ENCODE assay signal across 15 cellular contexts in the genomic region with DNA sequence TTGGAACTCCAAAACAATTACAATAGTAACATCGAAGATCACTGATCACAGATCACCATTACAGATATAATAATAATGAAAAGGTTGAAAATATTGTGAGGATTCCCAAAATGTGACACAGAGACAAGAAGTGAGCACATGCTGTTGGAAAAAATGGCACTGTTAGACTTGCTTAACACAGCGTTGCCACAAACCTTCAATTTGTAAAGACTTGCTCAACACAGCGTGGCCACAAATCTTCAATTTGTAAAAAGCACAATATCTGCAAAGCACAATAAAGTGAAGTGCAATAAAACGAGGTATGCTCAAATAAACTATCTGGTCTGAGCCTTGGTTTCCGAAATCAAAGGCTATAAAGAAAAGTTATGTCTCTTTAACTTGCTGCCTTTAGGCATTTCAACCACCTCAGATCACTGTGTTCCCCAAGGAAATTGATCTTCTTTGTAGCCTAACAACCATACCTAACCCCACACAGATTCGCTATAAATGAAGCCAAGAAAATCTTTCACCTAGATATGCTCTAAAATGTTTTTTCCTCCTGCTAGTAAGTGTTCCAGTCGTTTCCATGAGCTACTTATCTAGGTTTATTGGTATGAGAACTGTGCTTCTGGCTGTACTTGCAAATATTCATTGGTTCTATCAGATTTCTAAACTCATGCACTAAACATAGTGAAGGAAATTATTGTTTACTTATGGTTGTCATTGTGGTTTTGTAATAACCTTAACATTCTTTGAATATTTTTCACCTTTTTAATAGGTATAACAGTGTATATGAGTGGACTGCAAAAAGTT. TPM values are rescaled to one million over a fixed set of nuclear protein-coding genes. Genes with fewer than 3 reads are reported as not detected.
DNase-seq lines count a peak whose midpoint lies in the region; ATAC-seq and TF ChIP-seq lines count a peak whose summit lies in the region.
"Had no signal": no experiment of that assay in that cellular context is flagged by ENCODE, and none has a peak within 500 bp of the region (broad histone marks: within the 10 kb centered on the region; RNA-seq: fewer than 3 reads in every experiment).

No MANE protein-coding gene starts in this region.

- peak overlapping the region; percentile 27 for H3K4me2 ChIP-seq in KMS-11

- H3K36me3 ChIP-seq in breast epithelium (no peaks in the 10 kb centered on the region), KMS-11 (ENCODE audit: insufficient read depth) (no peaks in the 10 kb centered on the region)
- H3K36me3 ChIP-seq: pancreas had no signal

- H3K27me3 Mint-ChIP-seq in activated T-helper 17 cell treated with anti-CD3 and anti-CD28 coated beads, Interleukin-2, amount 50 U/mL, for 72 hours, result no peaks in the 10 kb centered on the region
- no peaks in the 10 kb centered on the region for H3K27me3 Mint-ChIP-seq in stimulated activated memory B cell treated with anti-CD40 and anti-IgM and Interleukin-4, amounts not matched to agents 10 μg/mL and 1 μg/mL and 100 μg/mL, for 72 hours
- H3K27me3 Mint-ChIP-seq: activated CD4-positive, alpha-beta T cell treated with anti-CD3 and anti-CD28 coated beads for 36 hours had no signal

- no peak overlapping the region for H3K9ac ChIP-seq in KMS-11

- TF ChIP-seq CTCF in breast epithelium (IDR thresholded peaks at IDR 0.05), result no peak
- TF ChIP-seq CTCF in KMS-11 (conservative IDR thresholded peaks at IDR 0.05; ENCODE audit: low read depth, low read length), result no peak

- no peak for TF ChIP-seq POLR2A in breast epithelium (IDR thresholded peaks at IDR 0.05)

- intact Hi-C loops in breast epithelium (cut with DNase I; ENCODE audit: low total_unique reads), result no loop called here

- no peaks in the 10 kb centered on the region for H3K36me3 Mint-ChIP-seq in activated T-helper 17 cell treated with anti-CD3 and anti-CD28 coated beads, Interleukin-2, amount 50 U/mL, for 72 hours (ENCODE audit: low read depth)
- no peaks in the 10 kb centered on the region for H3K36me3 Mint-ChIP-seq in stimulated activated memory B cell treated with anti-CD40 and anti-IgM and Interleukin-4, amounts not matched to agents 10 μg/mL and 1 μg/mL and 100 μg/mL, for 72 hours

- peak overlapping the region; percentile 22 for H3K4me3 Mint-ChIP-seq in activated T-helper 17 cell treated with anti-CD3 and anti-CD28 coated beads, Interleukin-2, amount 50 U/mL, for 72 hours
- no peak overlapping the region for H3K4me3 Mint-ChIP-seq in stimulated activated memory B cell treated with anti-CD40 and anti-IgM and Interleukin-4, amounts not matched to agents 10 μg/mL and 1 μg/mL and 100 μg/mL, for 72 hours
- H3K4me3 Mint-ChIP-seq: activated CD4-positive, alpha-beta T cell treated with anti-CD3 and anti-CD28 coated beads for 36 hours; H9 had no signal

- peaks cover 24% of the 10 kb centered on the region for H3K4me1 Mint-ChIP-seq in activated T-helper 17 cell treated with anti-CD3 and anti-CD28 coated beads, Interleukin-2, amount 50 U/mL, for 72 hours
- peaks cover 11% of the 10 kb centered on the region for H3K4me1 Mint-ChIP-seq in stimulated activated memory B cell treated with anti-CD40 and anti-IgM and Interleukin-4, amounts not matched to agents 10 μg/mL and 1 μg/mL and 100 μg/mL, for 72 hours
- H3K4me1 Mint-ChIP-seq: H9 had no signal

- no peak overlapping the region for H3K4me3 ChIP-seq in breast epithelium
- no peak overlapping the region for H3K4me3 ChIP-seq in KMS-11 (IDR thresholded peaks at IDR 0.05; ENCODE audit: insufficient read depth, low read depth, low read length)
- H3K4me3 ChIP-seq: pancreas had no signal

- H4K20me1 ChIP-seq in KMS-11 (ENCODE audit: insufficient read depth), result no peaks in the 10 kb centered on the region

- no peak overlapping the region for H3K27ac Mint-ChIP-seq in activated T-helper 17 cell treated with anti-CD3 and anti-CD28 coated beads, Interleukin-2, amount 50 U/mL, for 72 hours
- H3K27ac Mint-ChIP-seq in stimulated activated memory B cell treated with anti-CD40 and anti-IgM and Interleukin-4, amounts not matched to agents 10 μg/mL and 1 μg/mL and 100 μg/mL, for 72 hours, result peak overlapping the region; percentile 64
- H3K27ac Mint-ChIP-seq: H9 had no signal

- no peak overlapping the region for H3K27ac ChIP-seq in breast epithelium
- H3K27ac ChIP-seq in KMS-11, result no peak overlapping the region
- H3K27ac ChIP-seq: pancreas had no signal

- DNase-seq in T47D (ENCODE audit: low read depth in 1 of 2, low spot score in 1 of 2) (peak; percentile 40 to 49), breast epithelium (ENCODE audit: low spot score in 2 of 2) (no peak), NCI-H1694 (lab: John Stamatoyannopoulos, UW) (no peak)
- no peak for DNase-seq in activated T-cell treated with anti-CD3 and anti-CD28 coated beads, Interleukin-2, amount 50 U/mL, for 48 hours
- DNase-seq: activated CD4-positive, alpha-beta T cell treated with anti-CD3 and anti-CD28 coated beads for 36 hours; caudate nucleus; H9; NCI-H1105; NCI-H774; pancreas; stimulated activated CD4-positive, alpha-beta T cell treated with anti-CD3 and anti-CD28 coated beads, Interleukin-2, amount 100 ng/mL, for 48 hours had no signal

- no peak for ATAC-seq in activated T-helper 17 cell treated with anti-CD3 and anti-CD28 coated beads, Interleukin-2, amount 50 U/mL, for 72 hours (replicated peaks)
- ATAC-seq in stimulated activated memory B cell treated with anti-CD40 and anti-IgM and Interleukin-4, amounts not matched to agents 10 μg/mL and 1 μg/mL and 100 μg/mL, for 72 hours, result no peak
- ATAC-seq in HG03135 (IDR thresholded peaks at IDR 0.05; ENCODE audit: unreplicated experiment), result no peak
- ATAC-seq: activated CD4-positive, alpha-beta T cell treated with anti-CD3 and anti-CD28 coated beads for 36 hours had no signal

- no peaks in the 10 kb centered on the region for H3K79me2 ChIP-seq in KMS-11 (ENCODE audit: insufficient read depth, low read depth)

- H3K27me3 ChIP-seq in breast epithelium (no peaks in the 10 kb centered on the region), KMS-11 (ENCODE audit: insufficient read depth, low read depth) (no peaks in the 10 kb centered on the region)
- H3K27me3 ChIP-seq: pancreas had no signal

- no peaks in the 10 kb centered on the region for H3K9me3 ChIP-seq in breast epithelium
- H3K9me3 ChIP-seq: pancreas had no signal

- in situ Hi-C loops in T47D (cut with HindIII; ENCODE audit: low pct_unique_long_range_greater_than_20kb, low sequenced_read_pairs), result no loop called here

- H3K9me3 Mint-ChIP-seq in activated T-helper 17 cell treated with anti-CD3 and anti-CD28 coated beads, Interleukin-2, amount 50 U/mL, for 72 hours, result no peaks in the 10 kb centered on the region
- peaks cover 4% of the 10 kb centered on the region for H3K9me3 Mint-ChIP-seq in stimulated activated memory B cell treated with anti-CD40 and anti-IgM and Interleukin-4, amounts not matched to agents 10 μg/mL and 1 μg/mL and 100 μg/mL, for 72 hours
- H3K9me3 Mint-ChIP-seq: H9 had no signal

- H2AFZ ChIP-seq in KMS-11 (ENCODE audit: low read depth), result no peak overlapping the region

- H3K4me1 ChIP-seq in breast epithelium, result no peaks in the 10 kb centered on the region
- H3K4me1 ChIP-seq in KMS-11 (ENCODE audit: low read depth, poor library complexity, severe bottlenecking), result peaks cover 13% of the 10 kb centered on the region
- H3K4me1 ChIP-seq: pancreas had no signal

RNA-seq across cellular contexts. Expression of gene LPGAT1, which starts 13.1 kb away (rescaled TPM):
- total RNA-seq in breast epithelium, result 10 to 100 TPM; 39.0 to 61.1 (median 43.5) TPM
- total RNA-seq in activated T-helper 17 cell treated with anti-CD3 and anti-CD28 coated beads, Interleukin-2, amount 50 U/mL, for 72 hours, result 10 to 100 TPM; 15.4 to 18.7 TPM

Comparison
In these comparisons a context has a peak if more than half of its experiments do, and no peak if none do; other contexts are left out.
1. DNase-seq: peak in T47D (2 of 2); none in breast epithelium (0 of 2), activated T-cell treated with anti-CD3 and anti-CD28 coated beads, Interleukin-2, amount 50 U/mL, for 48 hours (0 of 2) and NCI-H1694 (single experiment).